2 cellular contexts compared by ENCODE assay signal in genomic region chr1:67980028-67980427, GRCh38.
TF ChIP-seq lines count a peak whose summit lies in the region.

No MANE protein-coding gene starts in this region.

TF ChIP-seq in SK-N-SH, 30 proteins besides CTCF, POLR2A, EP300 and RAD21 (continued from another document):
- TF ChIP-seq IRF3 (IDR thresholded peaks at IDR 0.05; ENCODE audit: low read depth, low read length) (no peak), USF1 (IDR thresholded peaks at IDR 0.05; ENCODE audit: borderline replicate concordance, low read depth) (no peak), POLR2AphosphoS5 (IDR thresholded peaks at IDR 0.05; ENCODE audit: low read depth, low read length) (no peak), NRF1 (IDR thresholded peaks at IDR 0.05; ENCODE audit: low read depth, low read length) (no peak), SMC3 (IDR thresholded peaks at IDR 0.05; ENCODE audit: low read depth, low read length) (no peak), MXI1 (IDR thresholded peaks at IDR 0.05; ENCODE audit: low read depth, low read length) (no peak)

TF ChIP-seq in SK-N-SH treated with all-trans-retinoic acid at 6 μM for 48 hours, 23 proteins besides CTCF, POLR2A, EP300 and RAD21 (continued from another document):
- TF ChIP-seq TSHZ2 (CRISPR knock-in tag; IDR thresholded peaks at IDR 0.05) (no peak), ZC3H10 (CRISPR knock-in tag; IDR thresholded peaks at IDR 0.05) (no peak), BACH2 (CRISPR knock-in tag; IDR thresholded peaks at IDR 0.05; ENCODE audit: borderline replicate concordance) (no peak), OSR1 (CRISPR knock-in tag; IDR thresholded peaks at IDR 0.05) (no peak), PATZ1 (CRISPR knock-in tag; IDR thresholded peaks at IDR 0.05; ENCODE audit: borderline replicate concordance) (no peak), CREB5 (CRISPR knock-in tag; IDR thresholded peaks at IDR 0.05; ENCODE audit: low read depth) (no peak)
